Comparison of ENCODE assay signal across 8 cellular contexts in genomic region chr12:1644523-1645438, GRCh38. TPM values are rescaled to one million over a fixed set of nuclear protein-coding genes. Genes with fewer than 3 reads are reported as not detected.
A peak's percentile ranks its signal among the peaks of the same experiment; 100 is the strongest.
DNase-seq lines count a peak whose midpoint lies in the region; ATAC-seq and TF ChIP-seq lines count a peak whose summit lies in the region.

No MANE protein-coding gene starts in this region.

- H2AFZ ChIP-seq in smooth muscle cell (ENCODE audit: low read depth) = no peak overlapping the region

- peak; percentile 56 for DNase-seq in BJ (ENCODE audit: low read depth)
- peak; percentile 35 for DNase-seq in NCI-H2196 treated with DMSO at 0.1 percent for 48 hours (lab: John Stamatoyannopoulos, UW; ENCODE audit: unreplicated experiment)
- peak; percentile 51 for DNase-seq in dedifferentiated amniotic fluid mesenchymal stem cell (ENCODE audit: extremely low spot score)
- peak; percentile 66 to 77 (median 70) for DNase-seq in mucosa of descending colon
- no peak for DNase-seq in smooth muscle cell (lab: John Stamatoyannopoulos, UW; ENCODE audit: unreplicated experiment)
- DNase-seq in Caco-2 = no peak
- DNase-seq in activated T-helper 1 cell treated with anti-CD3 and anti-CD28 coated beads, Interleukin-12 subunit alpha, Interleukin-12 subunit beta, Interleukin-2, Interleukin-4 antibody, amounts not matched to agents 30 ng/mL and 10 ng/mL and 1 ng/mL, durations not matched to agents 14 hours and 24 hours and 36 hours (ENCODE audit: low spot score) = no peak
- no peak for DNase-seq in activated CD4-positive, alpha-beta T cell treated with anti-CD3 and anti-CD28 coated beads, Interleukin-2, amount 50 U/mL, for 4 hours

- peaks cover 5% of the 10 kb centered on the region for H3F3A ChIP-seq in smooth muscle cell (ENCODE audit: low read depth)

- no peaks in the 10 kb centered on the region for H3K27me3 Mint-ChIP-seq in Caco-2 (ENCODE audit: insufficient read depth, unreplicated experiment)
- peaks cover 16% of the 10 kb centered on the region for H3K27me3 Mint-ChIP-seq in activated T-helper 1 cell treated with anti-CD3 and anti-CD28 coated beads, Interleukin-12 subunit alpha, Interleukin-12 subunit beta, Interleukin-2, Interleukin-4 antibody, amounts not matched to agents 30 ng/mL and 10 ng/mL and 1 ng/mL, durations not matched to agents 14 hours and 24 hours and 36 hours (ENCODE audit: insufficient read depth)

- no peak overlapping the region for H3K27ac ChIP-seq in smooth muscle cell (ENCODE audit: low read depth)

- H3K27ac Mint-ChIP-seq in Caco-2 (ENCODE audit: unreplicated experiment) = no peak overlapping the region
- H3K27ac Mint-ChIP-seq in activated T-helper 1 cell treated with anti-CD3 and anti-CD28 coated beads, Interleukin-12 subunit alpha, Interleukin-12 subunit beta, Interleukin-2, Interleukin-4 antibody, amounts not matched to agents 30 ng/mL and 10 ng/mL and 1 ng/mL, durations not matched to agents 14 hours and 24 hours and 36 hours = no peak overlapping the region

- H3K27me3 ChIP-seq in BJ (ENCODE audit: control insufficient read depth, insufficient read depth, low read length) = no peaks in the 10 kb centered on the region
- peaks cover 25% of the 10 kb centered on the region for H3K27me3 ChIP-seq in smooth muscle cell (ENCODE audit: low read depth)
- H3K27me3 ChIP-seq in Caco-2 (replicated peaks; ENCODE audit: control insufficient read depth, insufficient read depth, low read length) = no peaks in the 10 kb centered on the region

- H3K79me2 ChIP-seq in smooth muscle cell (ENCODE audit: low read depth) = no peaks in the 10 kb centered on the region

- TF ChIP-seq CTCF in BJ (IDR thresholded peaks at IDR 0.05; ENCODE audit: insufficient read depth, low read depth, low read length) = no peak
- no peak for TF ChIP-seq CTCF in mucosa of descending colon (IDR thresholded peaks at IDR 0.05)
- no peak for TF ChIP-seq CTCF in smooth muscle cell (IDR thresholded peaks at IDR 0.05; ENCODE audit: borderline replicate concordance, insufficient read depth, poor library complexity, severe bottlenecking)
- no peak for TF ChIP-seq CTCF in Caco-2 (IDR thresholded peaks at IDR 0.05; ENCODE audit: insufficient read depth in 1 of 2, low read depth in 1 of 2, low read length in 1 of 2, severe bottlenecking in 1 of 2, unreplicated experiment in 1 of 2)

- CTCF ChIA-PET in BJ (lab: Yijun Ruan, JAX) (interaction anchor here (0.9 to 3.3 kb wide), 7 partner anchors 8 to 527 kb away, joined by 3 to 28 read pairs (median 6); no protein-coding TSS in a partner anchor), Caco-2 (lab: Charles Lee) (interaction anchor here (0.8 to 1.3 kb wide), 2 partner anchors 8 to 10 kb away, joined by 3 to 4 read pairs; no protein-coding TSS in a partner anchor)

- no peak overlapping the region for H3K9ac ChIP-seq in smooth muscle cell (ENCODE audit: low read depth)

- peak; percentile 54 for ATAC-seq in mucosa of descending colon

- BruUV-seq in Caco-2 (replicated peaks; lab: Mats Ljungman, UMichigan) = no TSS peak

- WGBS in smooth muscle cell (ENCODE audit: low lambda C conversion rate) = 70% methylated on average over 15 of the region's 15 CpGs

- POLR2A ChIA-PET in BJ (lab: Charles Lee) (no interaction called here), Caco-2 (lab: Charles Lee) (no interaction called here)

- H3K4me3 Mint-ChIP-seq in Caco-2 (ENCODE audit: unreplicated experiment) = no peak overlapping the region
- no peak overlapping the region for H3K4me3 Mint-ChIP-seq in activated T-helper 1 cell treated with anti-CD3 and anti-CD28 coated beads, Interleukin-12 subunit alpha, Interleukin-12 subunit beta, Interleukin-2, Interleukin-4 antibody, amounts not matched to agents 30 ng/mL and 10 ng/mL and 1 ng/mL, durations not matched to agents 14 hours and 24 hours and 36 hours

- H3K4me3 ChIP-seq in BJ (ENCODE audit: low read depth, low read length) (no peak overlapping the region), mucosa of descending colon (no peak overlapping the region), smooth muscle cell (no peak overlapping the region), Caco-2 (ENCODE audit: low read depth, low read length) (no peak overlapping the region)

- no peaks in the 10 kb centered on the region for H3K9me3 ChIP-seq in mucosa of descending colon
- no peaks in the 10 kb centered on the region for H3K9me3 ChIP-seq in smooth muscle cell (replicated peaks; ENCODE audit: low read depth)
- H3K9me3 ChIP-seq in Caco-2 = no peaks in the 10 kb centered on the region

- H3K9me3 Mint-ChIP-seq in Caco-2 (ENCODE audit: unreplicated experiment) = no peaks in the 10 kb centered on the region
- no peaks in the 10 kb centered on the region for H3K9me3 Mint-ChIP-seq in activated T-helper 1 cell treated with anti-CD3 and anti-CD28 coated beads, Interleukin-12 subunit alpha, Interleukin-12 subunit beta, Interleukin-2, Interleukin-4 antibody, amounts not matched to agents 30 ng/mL and 10 ng/mL and 1 ng/mL, durations not matched to agents 14 hours and 24 hours and 36 hours

- peaks cover 9% of the 10 kb centered on the region for H3K4me1 Mint-ChIP-seq in Caco-2 (ENCODE audit: low read depth, unreplicated experiment)
- H3K4me1 Mint-ChIP-seq in activated T-helper 1 cell treated with anti-CD3 and anti-CD28 coated beads, Interleukin-12 subunit alpha, Interleukin-12 subunit beta, Interleukin-2, Interleukin-4 antibody, amounts not matched to agents 30 ng/mL and 10 ng/mL and 1 ng/mL, durations not matched to agents 14 hours and 24 hours and 36 hours (ENCODE audit: low read depth) = no peaks in the 10 kb centered on the region

- H4K20me1 ChIP-seq in smooth muscle cell (ENCODE audit: low read depth) = peaks cover 13% of the 10 kb centered on the region

- H3K36me3 ChIP-seq in BJ (ENCODE audit: control insufficient read depth, insufficient read depth, low read length) (peaks cover 12% of the 10 kb centered on the region), mucosa of descending colon (ENCODE audit: low read depth) (no peaks in the 10 kb centered on the region), smooth muscle cell (ENCODE audit: low read depth) (no peaks in the 10 kb centered on the region), Caco-2 (ENCODE audit: control insufficient read depth, insufficient read depth, low read length) (no peaks in the 10 kb centered on the region)

- no peaks in the 10 kb centered on the region for H3K36me3 Mint-ChIP-seq in Caco-2 (ENCODE audit: insufficient read depth, unreplicated experiment)
- no peaks in the 10 kb centered on the region for H3K36me3 Mint-ChIP-seq in activated T-helper 1 cell treated with anti-CD3 and anti-CD28 coated beads, Interleukin-12 subunit alpha, Interleukin-12 subunit beta, Interleukin-2, Interleukin-4 antibody, amounts not matched to agents 30 ng/mL and 10 ng/mL and 1 ng/mL, durations not matched to agents 14 hours and 24 hours and 36 hours (ENCODE audit: low read depth)

- intact Hi-C loops in mucosa of descending colon (cut with DNase I, micrococcal nuclease) (no loop called here), Caco-2 (cut with micrococcal nuclease; ENCODE audit: unreplicated experiment) (no loop called here)
- intact Hi-C loops in activated T-helper 1 cell treated with anti-CD3 and anti-CD28 coated beads, Interleukin-12 subunit alpha, Interleukin-12 subunit beta, Interleukin-2, Interleukin-4 antibody, amounts not matched to agents 30 ng/mL and 10 ng/mL and 1 ng/mL, durations not matched to agents 14 hours and 24 hours and 36 hours (cut with micrococcal nuclease) = no loop called here

- H3K4me2 ChIP-seq in smooth muscle cell = no peak overlapping the region

- H3K4me1 ChIP-seq in mucosa of descending colon (ENCODE audit: low read depth) (peaks cover 14% of the 10 kb centered on the region), smooth muscle cell (ENCODE audit: low read depth) (no peaks in the 10 kb centered on the region), Caco-2 (peaks cover 7% of the 10 kb centered on the region)

RNA-seq across cellular contexts. Expression of gene WNT5B, which starts 15.8 kb away (rescaled TPM):
- polyA plus RNA-seq in BJ (2011; rRNA removed) = 38.7 and 57.3 TPM in 2 replicates
- polyA minus RNA-seq in BJ (2011; rRNA and poly(A)+ RNA removed) = 38.0 and 53.6 TPM in 2 replicates
- 10 to 100 TPM in 1 of 3 donors, 1 to 10 TPM in 2; 2.7 to 10.8 (median 4.7) TPM for total RNA-seq in mucosa of descending colon
- 8.4 and 11.5 TPM in 2 replicates for total RNA-seq in smooth muscle cell
- polyA plus RNA-seq in smooth muscle cell = 31.7 and 39.7 TPM in 2 replicates
- 6.9 and 8.5 TPM in 2 replicates for total RNA-seq in Caco-2 (2022)
- 1.1 and 2.0 TPM in 2 replicates for total RNA-seq in activated T-helper 1 cell treated with anti-CD3 and anti-CD28 coated beads, Interleukin-12 subunit alpha, Interleukin-12 subunit beta, Interleukin-2, Interleukin-4 antibody, amounts not matched to agents 30 ng/mL and 10 ng/mL and 1 ng/mL, durations not matched to agents 14 hours and 24 hours and 36 hours

RNA-seq across cellular contexts. Expression of gene ADIPOR2, which starts 46.1 kb away (rescaled TPM):
- polyA plus RNA-seq in BJ (2011; rRNA removed) (17.5 and 32.1 TPM in 2 replicates), smooth muscle cell (7.0 and 10.4 TPM in 2 replicates)
- 15.0 and 15.4 TPM in 2 replicates for polyA minus RNA-seq in BJ (2011; rRNA and poly(A)+ RNA removed)
- total RNA-seq in mucosa of descending colon (100 to 1,000 TPM in 1 of 3 donors, 10 to 100 TPM in 2; 76.1 to 119 (median 98.5) TPM), smooth muscle cell (34.1 and 46.8 TPM in 2 replicates), Caco-2 (2022) (119 and 125 TPM in 2 replicates)
- total RNA-seq in activated T-helper 1 cell treated with anti-CD3 and anti-CD28 coated beads, Interleukin-12 subunit alpha, Interleukin-12 subunit beta, Interleukin-2, Interleukin-4 antibody, amounts not matched to agents 30 ng/mL and 10 ng/mL and 1 ng/mL, durations not matched to agents 14 hours and 24 hours and 36 hours = 69.4 and 75.2 TPM in 2 replicates

RNA-seq across cellular contexts. Expression of gene FBXL14, which starts 50.4 kb away (rescaled TPM):
- polyA plus RNA-seq in BJ (2011; rRNA removed) (4.9 and 9.4 TPM in 2 replicates), smooth muscle cell (5.0 and 6.6 TPM in 2 replicates)
- polyA minus RNA-seq in BJ (2011; rRNA and poly(A)+ RNA removed) = 6.7 and 12.7 TPM in 2 replicates
- total RNA-seq in mucosa of descending colon (10 to 100 TPM; 29.4 to 39.6 (median 33.6) TPM), smooth muscle cell (7.4 and 9.3 TPM in 2 replicates), Caco-2 (2022) (23.6 and 25.5 TPM in 2 replicates)
- total RNA-seq in activated T-helper 1 cell treated with anti-CD3 and anti-CD28 coated beads, Interleukin-12 subunit alpha, Interleukin-12 subunit beta, Interleukin-2, Interleukin-4 antibody, amounts not matched to agents 30 ng/mL and 10 ng/mL and 1 ng/mL, durations not matched to agents 14 hours and 24 hours and 36 hours = 19.4 and 20.4 TPM in 2 replicates

Comparison
In these comparisons a context has a peak if more than half of its experiments do, and no peak if none do; other contexts are left out.
1. DNase-seq: peak in BJ (single experiment), NCI-H2196 treated with DMSO at 0.1 percent for 48 hours (single experiment), dedifferentiated amniotic fluid mesenchymal stem cell (single experiment) and mucosa of descending colon (3 of 3); none in smooth muscle cell (single experiment), Caco-2 (0 of 2), activated T-helper 1 cell treated with anti-CD3 and anti-CD28 coated beads, Interleukin-12 subunit alpha, Interleukin-12 subunit beta, Interleukin-2, Interleukin-4 antibody, amounts not matched to agents 30 ng/mL and 10 ng/mL and 1 ng/mL, durations not matched to agents 14 hours and 24 hours and 36 hours (single experiment) and activated CD4-positive, alpha-beta T cell treated with anti-CD3 and anti-CD28 coated beads, Interleukin-2, amount 50 U/mL, for 4 hours (0 of 2).